ENCODE assay signal across 8 cellular contexts in genomic region chr15:82046668-82047492, GRCh38. TPM values are rescaled to one million over a fixed set of nuclear protein-coding genes. Genes with fewer than 3 reads are reported as not detected.
DNase-seq lines count a peak whose midpoint lies in the region; ATAC-seq, FAIRE-seq and TF ChIP-seq lines count a peak whose summit lies in the region.

No MANE protein-coding gene starts in this region.

- H3K9me3 ChIP-seq in keratinocyte (ENCODE audit: control insufficient read depth, low read depth, low read length) = no peaks in the 10 kb centered on the region

- CTCF ChIA-PET in WTC11 (lab: Charles Lee) = interaction anchor here (0.6 to 3.5 kb wide), 9 partner anchors 11 to 295 kb away, joined by 3 to 22 read pairs (median 4); no protein-coding TSS in a partner anchor

- H3K9me1 ChIP-seq in keratinocyte (ENCODE audit: control insufficient read depth, extremely low read depth, insufficient read depth, low read length) = peaks cover 2% of the 10 kb centered on the region

- H3K4me3 ChIP-seq in ACC112 (ENCODE audit: low read depth, low read length) (peak overlapping the region; percentile 94), cardiac fibroblast (replicated peaks in 1 of 2; ENCODE audit: low read depth in 2 of 2, low read length in 2 of 2) (peak overlapping the region; percentile 78 to 79), keratinocyte (ENCODE audit: control insufficient read depth in 2 of 3, extremely low read depth in 1 of 3, insufficient read depth in 2 of 3, low read depth in 1 of 3, low read length in 3 of 3) (peak overlapping the region; percentile 51 to 75 (median 73))

- peak overlapping the region; percentile 89 for H3K4me3 Mint-ChIP-seq in WTC11

- no peaks in the 10 kb centered on the region for H4K20me1 ChIP-seq in keratinocyte (ENCODE audit: control insufficient read depth, extremely low read depth, insufficient read depth, low read length)

- DNase-seq in NCI-H2171 (lab: John Stamatoyannopoulos, UW) (peak; percentile 92), WTC11 (ENCODE audit: low spot score) (peak; percentile 97), cardiac fibroblast (ENCODE audit: low read depth in 2 of 2) (peak; percentile 89 to 96), keratinocyte (ENCODE audit: low read depth, low spot score) (peak; percentile 25)
- DNase-seq in stimulated activated CD4-positive, alpha-beta T cell treated with anti-CD3 and anti-CD28 coated beads, Interleukin-12 subunit alpha, Interleukin-12 subunit beta, amount 100 ng/mL, for 4 hours = peak; percentile 84

- peak overlapping the region; percentile 77 for H2AFZ ChIP-seq in ACC112 (ENCODE audit: low read length, unreplicated experiment)
- peak overlapping the region; percentile 73 for H2AFZ ChIP-seq in keratinocyte (ENCODE audit: control insufficient read depth, low read length)

- dilution Hi-C loops in keratinocyte (cut with MboI; ENCODE audit: extremely low pct_ligation_motif_present, low sequenced_read_pairs) = no loop called here

- H3K27me3 ChIP-seq in ACC112 (ENCODE audit: insufficient read depth, low read length) = peaks cover 30% of the 10 kb centered on the region
- H3K27me3 ChIP-seq in keratinocyte (ENCODE audit: control insufficient read depth, extremely low read depth, insufficient read depth, low read length) = peaks cover 35% of the 10 kb centered on the region

- no peaks in the 10 kb centered on the region for H3K9me3 Mint-ChIP-seq in WTC11

- H3K4me2 ChIP-seq in keratinocyte (ENCODE audit: control insufficient read depth, extremely low read depth, insufficient read depth, low read depth, low read length) = peak overlapping the region; percentile 82

- FAIRE-seq in keratinocyte (lab: Jason Lieb, UNC) = no peak

- H3K36me3 ChIP-seq in ACC112 (ENCODE audit: insufficient read depth, low read length) (no peaks in the 10 kb centered on the region), keratinocyte (ENCODE audit: control insufficient read depth in 2 of 2, extremely low read depth in 1 of 2, insufficient read depth in 2 of 2, low read length in 2 of 2) (no peaks in the 10 kb centered on the region)

- peak overlapping the region; percentile 85; the same call in 1 of the 2 replicates for H3K27ac Mint-ChIP-seq in WTC11

- ATAC-seq in GM18861 (IDR thresholded peaks at IDR 0.05; ENCODE audit: unreplicated experiment) = peak; percentile 63
- ATAC-seq in HG03097 (IDR thresholded peaks at IDR 0.05; ENCODE audit: low FRiP score, unreplicated experiment) = peak; percentile 78
- peak; percentile 53 for ATAC-seq in WTC11

- H3K27ac ChIP-seq in ACC112 (ENCODE audit: low read depth, low read length) (peak overlapping the region; percentile 44; the same call in 1 of the 2 replicates), keratinocyte (ENCODE audit: control insufficient read depth, insufficient read depth, low read length) (peak overlapping the region; percentile 8)

- H3K4me1 ChIP-seq in ACC112 (ENCODE audit: control insufficient read depth, insufficient read depth, low read length, unreplicated experiment) = no peaks in the 10 kb centered on the region
- H3K4me1 ChIP-seq in keratinocyte (ENCODE audit: control insufficient read depth, extremely low read depth, insufficient read depth, low read length) = peaks cover 10% of the 10 kb centered on the region

- H3K36me3 Mint-ChIP-seq in WTC11 = no peaks in the 10 kb centered on the region

- no peaks in the 10 kb centered on the region for H3K79me2 ChIP-seq in ACC112 (ENCODE audit: control insufficient read depth, insufficient read depth, low read length, unreplicated experiment)
- no peaks in the 10 kb centered on the region for H3K79me2 ChIP-seq in keratinocyte (ENCODE audit: control insufficient read depth, insufficient read depth, low read length)

- POLR2A ChIA-PET in WTC11 (lab: Charles Lee) = interaction anchor here (2.1 to 2.5 kb wide), 2 partner anchors 11 to 16 kb away, joined by 9 to 11 read pairs; no protein-coding TSS in a partner anchor

- peaks cover 32% of the 10 kb centered on the region for H3K4me1 Mint-ChIP-seq in WTC11

- H3K9ac ChIP-seq in keratinocyte (ENCODE audit: control insufficient read depth, extremely low read depth, insufficient read depth, low read length) = peak overlapping the region; percentile 47

- H3K27me3 Mint-ChIP-seq in WTC11 (ENCODE audit: low read depth) = peaks cover 46% of the 10 kb centered on the region

- TF ChIP-seq CTCF in WTC11 (IDR thresholded peaks at IDR 0.05) (peak; percentile 57), cardiac fibroblast (IDR thresholded peaks at IDR 0.05; ENCODE audit: low read depth, low read length) (peak; percentile 69), keratinocyte (optimal IDR thresholded peaks at IDR 0.05 in 1 of 3, IDR thresholded peaks at IDR 0.05 in 1 of 3, conservative IDR thresholded peaks at IDR 0.05 in 1 of 3; ENCODE audit: extremely low read depth in 1 of 3, insufficient read depth in 2 of 3, low read length in 3 of 3) (peak in 2 of 3 experiments; percentile 57 to 58)

TF ChIP-seq in WTC11, 78 proteins besides CTCF, POLR2A, EP300 and RAD21 (continues in another document):
- TF ChIP-seq KAT7 (CRISPR knock-in tag; IDR thresholded peaks at IDR 0.05; ENCODE audit: borderline replicate concordance) (0 out of 2 replicates have a peak, but pooled peaks have one; percentile 97), EMX1 (CRISPR knock-in tag; IDR thresholded peaks at IDR 0.05) (0 out of 2 replicates have a peak, but pooled peaks have one; percentile 45), ATF3 (CRISPR knock-in tag; conservative IDR thresholded peaks at IDR 0.05) (no peak), ETV6 (CRISPR knock-in tag; IDR thresholded peaks at IDR 0.05) (peak; percentile 30; the same call in 1 of the 2 replicates), PRDM15 (CRISPR knock-in tag; IDR thresholded peaks at IDR 0.05) (no peak), NFYB (CRISPR knock-in tag; conservative IDR thresholded peaks at IDR 0.05; ENCODE audit: low read depth) (no peak), CBFB (CRISPR knock-in tag; IDR thresholded peaks at IDR 0.05; ENCODE audit: low read depth) (0 out of 2 replicates have a peak, but pooled peaks have one; percentile 54), ELF4 (CRISPR knock-in tag; IDR thresholded peaks at IDR 0.05; ENCODE audit: low read depth) (no peak), MYBL2 (CRISPR knock-in tag; IDR thresholded peaks at IDR 0.05) (peak; percentile 43; the same call in 1 of the 2 replicates), GABPB1 (CRISPR knock-in tag; IDR thresholded peaks at IDR 0.05) (peak; percentile 18; the same call in 1 of the 2 replicates), ZBTB43 (CRISPR knock-in tag; IDR thresholded peaks at IDR 0.05) (0 out of 2 replicates have a peak, but pooled peaks have one; percentile 55)

RNA-seq across cellular contexts. Expression of gene MEX3B, which starts 1.1 kb away (rescaled TPM):
- total RNA-seq in WTC11 (2021) = 8.5 to 8.9 TPM (median 8.8 TPM) in 3 replicates
- polyA plus RNA-seq in keratinocyte = 0.16 to 0.18 TPM (median 0.17 TPM) in 3 replicates
- 0.87 TPM for polyA plus RNA-seq in keratinocyte (2011; ENCODE audit: low read depth)
- 0.11 and 0.17 TPM in 2 replicates for polyA plus RNA-seq in keratinocyte (2011; cell fraction: cytosol; rRNA removed)
- 0.25 and 0.28 TPM in 2 replicates for polyA plus RNA-seq in keratinocyte (2011; cell fraction: nucleus; rRNA removed)
- 0.31 and 0.54 TPM in 2 replicates for polyA plus RNA-seq in keratinocyte (2012; ENCODE audit: low replicate concordance)
- 0.20 TPM in 1 of 3 replicates, not detected in the others for polyA minus RNA-seq in keratinocyte
- 1.2 TPM for polyA minus RNA-seq in keratinocyte (2011; cell fraction: cytosol; rRNA and poly(A)+ RNA removed)
- polyA minus RNA-seq in keratinocyte (2011; cell fraction: nucleus; rRNA and poly(A)+ RNA removed) = 0.21 and 0.54 TPM in 2 replicates

Comparison
In these comparisons a context has a peak if more than half of its experiments do, and no peak if none do; other contexts are left out.
1. Peak in every context shown above with its lines: DNase-seq, ATAC-seq, H3K4me3 ChIP-seq and H3K27ac ChIP-seq.
2. DNase-seq: peak in every context shown above with its lines; median percentile 97 in WTC11; 92 in cardiac fibroblast; 92 in NCI-H2171; 84 in stimulated activated CD4-positive, alpha-beta T cell treated with anti-CD3 and anti-CD28 coated beads, Interleukin-12 subunit alpha, Interleukin-12 subunit beta, amount 100 ng/mL, for 4 hours; 25 in keratinocyte.